8 cellular contexts compared by ENCODE assay signal in the genomic region with DNA sequence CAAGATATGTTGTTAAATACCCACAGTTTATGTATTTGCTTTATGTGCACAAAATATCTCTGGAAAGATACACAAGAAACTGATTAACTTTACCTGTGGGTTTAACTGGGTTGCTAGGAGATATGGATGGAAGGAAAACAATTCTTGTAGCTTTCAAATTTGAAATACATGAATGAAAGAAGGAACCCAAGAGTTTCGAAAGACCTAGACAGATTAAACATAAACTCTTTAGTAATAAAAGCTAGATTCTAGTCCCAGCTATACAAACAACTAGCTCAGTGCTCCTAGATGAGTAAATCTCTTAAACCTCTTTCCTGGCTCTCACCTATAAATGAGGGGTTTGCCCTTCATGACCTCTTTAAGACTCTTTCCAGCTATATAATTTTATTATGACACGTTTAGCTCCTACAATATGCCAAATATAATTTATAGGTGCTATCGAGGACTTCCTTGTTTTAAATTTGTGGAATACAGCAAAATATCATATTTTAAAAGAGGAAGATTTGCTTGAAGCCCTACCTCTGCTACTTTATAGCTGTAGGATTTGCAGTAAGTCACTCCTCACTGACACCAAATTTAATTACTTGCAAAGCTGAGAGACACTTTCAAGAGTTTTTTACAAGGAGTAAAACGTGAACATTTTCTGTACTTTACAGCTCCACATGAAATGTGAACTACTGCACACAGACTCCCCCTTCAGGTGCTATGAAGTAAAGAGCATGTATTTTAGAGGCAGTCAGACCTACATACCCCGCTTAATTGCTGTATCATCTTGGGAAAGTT. TPM values are rescaled to one million over a fixed set of nuclear protein-coding genes. Genes with fewer than 3 reads are reported as not detected.
A peak's percentile ranks its signal among the peaks of the same experiment; 100 is the strongest.
DNase-seq lines count a peak whose midpoint lies in the region; ATAC-seq and TF ChIP-seq lines count a peak whose summit lies in the region.

No MANE protein-coding gene starts in this region.

- no peaks in the 10 kb centered on the region for H3K9me3 Mint-ChIP-seq in activated CD8-positive, alpha-beta memory T cell treated with anti-CD3 and anti-CD28 coated beads, Interleukin-2, amount 10 ng/mL, durations not matched to agents 7 days and 5 days (ENCODE audit: low read depth)

- no TSS peak for BruUV-seq in mammary epithelial cell (replicated peaks; lab: Mats Ljungman, UMichigan)

- no peak overlapping the region for H3K9ac ChIP-seq in mammary epithelial cell (ENCODE audit: insufficient read depth, low read length)

- H3K27ac Mint-ChIP-seq in activated CD8-positive, alpha-beta memory T cell treated with anti-CD3 and anti-CD28 coated beads, Interleukin-2, amount 10 ng/mL, durations not matched to agents 7 days and 5 days, result no peak overlapping the region

- H3K79me2 ChIP-seq in mammary epithelial cell (ENCODE audit: insufficient read depth, low read length), result peaks cover 99% of the 10 kb centered on the region

- H3K36me3 ChIP-seq in mammary epithelial cell (ENCODE audit: insufficient read depth, low read length) (no peaks in the 10 kb centered on the region), lower lobe of right lung (no peaks in the 10 kb centered on the region)

- intact Hi-C loops in mammary epithelial cell (cut with micrococcal nuclease), result no loop called here
- intact Hi-C loops in lower lobe of right lung (cut with DNase I), result loop anchor here (10.0 kb wide), 1 partner anchor 146 kb away; no protein-coding TSS in a partner anchor

- TF ChIP-seq CTCF in mammary epithelial cell (conservative IDR thresholded peaks at IDR 0.05 in 1 of 2, IDR thresholded peaks at IDR 0.05 in 1 of 2; ENCODE audit: extremely low read depth in 1 of 2, insufficient read depth in 1 of 2, low read depth in 1 of 2, low read length in 2 of 2) (peak; percentile 65 to 77), lower lobe of right lung (IDR thresholded peaks at IDR 0.05) (peak; percentile 46)

- no peak overlapping the region for H3K4me3 Mint-ChIP-seq in activated CD8-positive, alpha-beta memory T cell treated with anti-CD3 and anti-CD28 coated beads, Interleukin-2, amount 10 ng/mL, durations not matched to agents 7 days and 5 days

- H4K20me1 ChIP-seq in mammary epithelial cell (ENCODE audit: insufficient read depth, low read length), result peaks cover 7% of the 10 kb centered on the region

- DNase-seq in activated CD8-positive, alpha-beta memory T cell treated with anti-CD3 and anti-CD28 coated beads, Interleukin-2, amount 10 ng/mL, durations not matched to agents 7 days and 5 days, result no peak
- DNase-seq in activated CD8-positive, alpha-beta memory T cell treated with anti-CD3 and anti-CD28 coated beads, Interleukin-2, amount 50 U/mL, for 48 hours, result no peak
- DNase-seq in NCI-H460 (ENCODE audit: extremely low read depth, low read depth) (peak; percentile 31), mammary epithelial cell (peak; percentile 32), lower lobe of right lung (no peak), NCI-H1048 (lab: John Stamatoyannopoulos, UW) (no peak)

- H3K27me3 ChIP-seq in mammary epithelial cell (ENCODE audit: insufficient read depth, low read length) (no peaks in the 10 kb centered on the region), lower lobe of right lung (ENCODE audit: low read depth) (no peaks in the 10 kb centered on the region)

- CTCF ChIA-PET in activated CD8-positive, alpha-beta memory T cell treated with anti-CD3 and anti-CD28 coated beads, Interleukin-2, amount 10 ng/mL, durations not matched to agents 7 days and 5 days (lab: Charles Lee), result interaction anchor here (0.7 to 3.1 kb wide), 29 partner anchors 8 to 599 kb away, joined by 3 to 21 read pairs (median 4); a partner anchor contains a TSS
- CTCF ChIA-PET in mammary epithelial cell (lab: Charles Lee; ENCODE audit: low non-redundant PET), result interaction anchor here (0.5 to 0.7 kb wide), 5 partner anchors 8 to 786 kb away, joined by 3 to 5 read pairs (median 3); no protein-coding TSS in a partner anchor

- no peak overlapping the region for H2AFZ ChIP-seq in mammary epithelial cell (ENCODE audit: low read depth, low read length)

- dilution Hi-C loops in mammary epithelial cell (cut with HindIII; ENCODE audit: low sequenced_read_pairs), result no loop called here

- in situ Hi-C loops in mammary epithelial cell (cut with MboI; ENCODE audit: low sequenced_read_pairs in 2 of 2), result loop anchor here (10.0 kb wide), 3 partner anchors 106 to 136 kb away; no protein-coding TSS in a partner anchor

- no peaks in the 10 kb centered on the region for H3K27me3 Mint-ChIP-seq in activated CD8-positive, alpha-beta memory T cell treated with anti-CD3 and anti-CD28 coated beads, Interleukin-2, amount 10 ng/mL, durations not matched to agents 7 days and 5 days

- peaks cover 25% of the 10 kb centered on the region for H3K4me1 Mint-ChIP-seq in activated CD8-positive, alpha-beta memory T cell treated with anti-CD3 and anti-CD28 coated beads, Interleukin-2, amount 10 ng/mL, durations not matched to agents 7 days and 5 days

- H3K9me3 ChIP-seq in mammary epithelial cell (replicated peaks; ENCODE audit: insufficient read depth, low read length), result no peaks in the 10 kb centered on the region
- H3K9me3 ChIP-seq in lower lobe of right lung, result no peaks in the 10 kb centered on the region

- H3K27ac ChIP-seq in mammary epithelial cell (ENCODE audit: insufficient read depth, low read depth, low read length), result no peak overlapping the region
- H3K27ac ChIP-seq in lower lobe of right lung, result peak overlapping the region; percentile 5

- H3K4me3 ChIP-seq in mammary epithelial cell (replicated peaks in 1 of 3; ENCODE audit: insufficient read depth in 1 of 3, low read depth in 2 of 3, low read length in 3 of 3), result no peak overlapping the region
- no peak overlapping the region for H3K4me3 ChIP-seq in lower lobe of right lung

- H3K4me2 ChIP-seq in mammary epithelial cell (ENCODE audit: insufficient read depth, low read depth, low read length), result no peak overlapping the region

- H3K36me3 Mint-ChIP-seq in activated CD8-positive, alpha-beta memory T cell treated with anti-CD3 and anti-CD28 coated beads, Interleukin-2, amount 10 ng/mL, durations not matched to agents 7 days and 5 days, result no peaks in the 10 kb centered on the region

- 46% methylated on average over 5 of the region's 5 CpGs for WGBS in mammary epithelial cell (ENCODE audit: low coverage, missing lambda C conversion rate)

- peak; percentile 76 for ATAC-seq in activated CD8-positive, alpha-beta memory T cell treated with anti-CD3 and anti-CD28 coated beads, Interleukin-2, amount 10 ng/mL, durations not matched to agents 7 days and 5 days
- ATAC-seq in HG02759 (IDR thresholded peaks at IDR 0.05; ENCODE audit: unreplicated experiment) (peak; percentile 40), lower lobe of right lung (peak; percentile 60 to 79), HG03139 (IDR thresholded peaks at IDR 0.05; ENCODE audit: unreplicated experiment) (no peak)

- H3K4me1 ChIP-seq in mammary epithelial cell (ENCODE audit: insufficient read depth, low read length) (peaks cover 32% of the 10 kb centered on the region), lower lobe of right lung (peaks cover 38% of the 10 kb centered on the region)

RNA-seq across cellular contexts. Expression of a gene that starts 50.7 kb away (rescaled TPM):
- total RNA-seq in activated CD8-positive, alpha-beta memory T cell treated with anti-CD3 and anti-CD28 coated beads, Interleukin-2, amount 10 ng/mL, durations not matched to agents 7 days and 5 days, result 10 to 100 TPM; 74.8 to 76.1 TPM
- total RNA-seq in NCI-H460 (2014; rRNA removed; shearing (Covaris generic)), result 42.1 and 54.3 TPM in 2 replicates
- 26.9 and 28.9 TPM in 2 replicates for polyA plus RNA-seq in NCI-H460 (2014; cell fraction: nucleus; rRNA removed)
- total RNA-seq in mammary epithelial cell (100 to 1,000 TPM; 125 to 141 TPM), lower lobe of right lung (35.8 TPM)
- polyA plus RNA-seq in mammary epithelial cell, result 50.0 TPM
- polyA minus RNA-seq in mammary epithelial cell, result 37.4 TPM

Comparison
In these comparisons a context has a peak if more than half of its experiments do, and no peak if none do; other contexts are left out.
1. DNase-seq: peak in NCI-H460 (single experiment) and mammary epithelial cell (single experiment); none in activated CD8-positive, alpha-beta memory T cell treated with anti-CD3 and anti-CD28 coated beads, Interleukin-2, amount 10 ng/mL, durations not matched to agents 7 days and 5 days (single experiment), activated CD8-positive, alpha-beta memory T cell treated with anti-CD3 and anti-CD28 coated beads, Interleukin-2, amount 50 U/mL, for 48 hours (single experiment), lower lobe of right lung (single experiment) and NCI-H1048 (single experiment).